Comparison of ENCODE assay signal across 1 cellular context in the genomic region with DNA sequence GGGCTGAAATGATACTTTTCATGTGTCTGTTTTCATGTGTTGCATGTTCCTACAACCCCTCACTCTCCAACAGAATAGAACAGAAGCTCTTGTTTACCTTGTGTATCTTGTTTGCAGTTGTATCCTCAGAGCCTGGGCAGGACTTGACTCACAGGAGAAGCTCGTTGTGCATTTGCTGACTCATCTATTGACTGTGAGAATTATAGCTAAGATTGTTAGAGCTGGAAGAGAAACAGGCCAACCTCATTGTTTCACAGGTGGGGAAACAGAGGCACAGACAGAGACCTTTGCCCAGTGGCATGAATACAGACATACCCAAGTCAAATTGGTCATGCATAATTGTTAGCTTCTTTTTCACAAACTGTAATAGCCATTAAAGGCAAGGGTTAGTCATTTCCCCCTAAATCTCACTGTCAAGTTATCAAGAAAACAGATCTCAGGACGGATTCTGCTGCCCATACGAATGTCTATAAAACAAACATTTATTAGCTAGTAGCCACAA.
TF ChIP-seq lines count a peak whose summit lies in the region.

No MANE protein-coding gene starts in this region.

TF ChIP-seq in HCT116, 20 proteins besides CTCF, POLR2A, EP300 and RAD21 (continued from another document):
- TF ChIP-seq, protein P1, sequence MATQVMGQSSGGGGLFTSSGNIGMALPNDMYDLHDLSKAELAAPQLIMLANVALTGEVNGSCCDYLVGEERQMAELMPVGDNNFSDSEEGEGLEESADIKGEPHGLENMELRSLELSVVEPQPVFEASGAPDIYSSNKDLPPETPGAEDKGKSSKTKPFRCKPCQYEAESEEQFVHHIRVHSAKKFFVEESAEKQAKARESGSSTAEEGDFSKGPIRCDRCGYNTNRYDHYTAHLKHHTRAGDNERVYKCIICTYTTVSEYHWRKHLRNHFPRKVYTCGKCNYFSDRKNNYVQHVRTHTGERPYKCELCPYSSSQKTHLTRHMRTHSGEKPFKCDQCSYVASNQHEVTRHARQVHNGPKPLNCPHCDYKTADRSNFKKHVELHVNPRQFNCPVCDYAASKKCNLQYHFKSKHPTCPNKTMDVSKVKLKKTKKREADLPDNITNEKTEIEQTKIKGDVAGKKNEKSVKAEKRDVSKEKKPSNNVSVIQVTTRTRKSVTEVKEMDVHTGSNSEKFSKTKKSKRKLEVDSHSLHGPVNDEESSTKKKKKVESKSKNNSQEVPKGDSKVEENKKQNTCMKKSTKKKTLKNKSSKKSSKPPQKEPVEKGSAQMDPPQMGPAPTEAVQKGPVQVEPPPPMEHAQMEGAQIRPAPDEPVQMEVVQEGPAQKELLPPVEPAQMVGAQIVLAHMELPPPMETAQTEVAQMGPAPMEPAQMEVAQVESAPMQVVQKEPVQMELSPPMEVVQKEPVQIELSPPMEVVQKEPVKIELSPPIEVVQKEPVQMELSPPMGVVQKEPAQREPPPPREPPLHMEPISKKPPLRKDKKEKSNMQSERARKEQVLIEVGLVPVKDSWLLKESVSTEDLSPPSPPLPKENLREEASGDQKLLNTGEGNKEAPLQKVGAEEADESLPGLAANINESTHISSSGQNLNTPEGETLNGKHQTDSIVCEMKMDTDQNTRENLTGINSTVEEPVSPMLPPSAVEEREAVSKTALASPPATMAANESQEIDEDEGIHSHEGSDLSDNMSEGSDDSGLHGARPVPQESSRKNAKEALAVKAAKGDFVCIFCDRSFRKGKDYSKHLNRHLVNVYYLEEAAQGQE (IDR thresholded peaks at IDR 0.05; ENCODE audit: low read depth) = no peak
- TF ChIP-seq EZH2 (IDR thresholded peaks at IDR 0.05) (no peak), SIN3A (IDR thresholded peaks at IDR 0.05; ENCODE audit: low read depth) (no peak), SP1 (IDR thresholded peaks at IDR 0.05; ENCODE audit: low read depth) (peak; percentile 67), FOSL1 (IDR thresholded peaks at IDR 0.05; ENCODE audit: low read depth) (peak; percentile 88), ZFX (IDR thresholded peaks at IDR 0.05) (no peak), EGR1 (IDR thresholded peaks at IDR 0.05; ENCODE audit: low read depth) (no peak), CEBPB (IDR thresholded peaks at IDR 0.05; ENCODE audit: low read depth) (no peak), JUND (IDR thresholded peaks at IDR 0.05) (peak; percentile 87)
- TF ChIP-seq, protein P2, sequence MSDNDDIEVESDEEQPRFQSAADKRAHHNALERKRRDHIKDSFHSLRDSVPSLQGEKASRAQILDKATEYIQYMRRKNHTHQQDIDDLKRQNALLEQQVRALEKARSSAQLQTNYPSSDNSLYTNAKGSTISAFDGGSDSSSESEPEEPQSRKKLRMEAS (IDR thresholded peaks at IDR 0.05) = no peak
